1 cellular context compared by ENCODE assay signal in the genomic region with DNA sequence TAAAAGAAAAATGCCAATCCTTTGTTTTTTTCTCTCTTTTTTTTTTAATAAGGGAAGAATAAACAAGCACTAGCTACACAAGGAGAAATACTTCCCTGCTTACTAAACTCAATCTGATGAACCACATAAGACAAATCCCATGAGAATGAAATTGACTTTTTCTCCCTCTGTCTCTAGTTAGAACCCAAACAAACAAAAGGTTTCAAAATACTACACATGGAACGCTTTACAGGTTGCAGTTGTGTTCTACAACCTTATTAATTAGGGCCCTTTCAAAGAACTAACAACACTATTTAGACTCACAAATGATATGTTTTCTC.
TF ChIP-seq lines count a peak whose summit lies in the region.

No MANE protein-coding gene starts in this region.

TF ChIP-seq in GM23338, 12 proteins besides CTCF, POLR2A, EP300 and RAD21 (continued from another document):
- TF ChIP-seq, protein P1, sequence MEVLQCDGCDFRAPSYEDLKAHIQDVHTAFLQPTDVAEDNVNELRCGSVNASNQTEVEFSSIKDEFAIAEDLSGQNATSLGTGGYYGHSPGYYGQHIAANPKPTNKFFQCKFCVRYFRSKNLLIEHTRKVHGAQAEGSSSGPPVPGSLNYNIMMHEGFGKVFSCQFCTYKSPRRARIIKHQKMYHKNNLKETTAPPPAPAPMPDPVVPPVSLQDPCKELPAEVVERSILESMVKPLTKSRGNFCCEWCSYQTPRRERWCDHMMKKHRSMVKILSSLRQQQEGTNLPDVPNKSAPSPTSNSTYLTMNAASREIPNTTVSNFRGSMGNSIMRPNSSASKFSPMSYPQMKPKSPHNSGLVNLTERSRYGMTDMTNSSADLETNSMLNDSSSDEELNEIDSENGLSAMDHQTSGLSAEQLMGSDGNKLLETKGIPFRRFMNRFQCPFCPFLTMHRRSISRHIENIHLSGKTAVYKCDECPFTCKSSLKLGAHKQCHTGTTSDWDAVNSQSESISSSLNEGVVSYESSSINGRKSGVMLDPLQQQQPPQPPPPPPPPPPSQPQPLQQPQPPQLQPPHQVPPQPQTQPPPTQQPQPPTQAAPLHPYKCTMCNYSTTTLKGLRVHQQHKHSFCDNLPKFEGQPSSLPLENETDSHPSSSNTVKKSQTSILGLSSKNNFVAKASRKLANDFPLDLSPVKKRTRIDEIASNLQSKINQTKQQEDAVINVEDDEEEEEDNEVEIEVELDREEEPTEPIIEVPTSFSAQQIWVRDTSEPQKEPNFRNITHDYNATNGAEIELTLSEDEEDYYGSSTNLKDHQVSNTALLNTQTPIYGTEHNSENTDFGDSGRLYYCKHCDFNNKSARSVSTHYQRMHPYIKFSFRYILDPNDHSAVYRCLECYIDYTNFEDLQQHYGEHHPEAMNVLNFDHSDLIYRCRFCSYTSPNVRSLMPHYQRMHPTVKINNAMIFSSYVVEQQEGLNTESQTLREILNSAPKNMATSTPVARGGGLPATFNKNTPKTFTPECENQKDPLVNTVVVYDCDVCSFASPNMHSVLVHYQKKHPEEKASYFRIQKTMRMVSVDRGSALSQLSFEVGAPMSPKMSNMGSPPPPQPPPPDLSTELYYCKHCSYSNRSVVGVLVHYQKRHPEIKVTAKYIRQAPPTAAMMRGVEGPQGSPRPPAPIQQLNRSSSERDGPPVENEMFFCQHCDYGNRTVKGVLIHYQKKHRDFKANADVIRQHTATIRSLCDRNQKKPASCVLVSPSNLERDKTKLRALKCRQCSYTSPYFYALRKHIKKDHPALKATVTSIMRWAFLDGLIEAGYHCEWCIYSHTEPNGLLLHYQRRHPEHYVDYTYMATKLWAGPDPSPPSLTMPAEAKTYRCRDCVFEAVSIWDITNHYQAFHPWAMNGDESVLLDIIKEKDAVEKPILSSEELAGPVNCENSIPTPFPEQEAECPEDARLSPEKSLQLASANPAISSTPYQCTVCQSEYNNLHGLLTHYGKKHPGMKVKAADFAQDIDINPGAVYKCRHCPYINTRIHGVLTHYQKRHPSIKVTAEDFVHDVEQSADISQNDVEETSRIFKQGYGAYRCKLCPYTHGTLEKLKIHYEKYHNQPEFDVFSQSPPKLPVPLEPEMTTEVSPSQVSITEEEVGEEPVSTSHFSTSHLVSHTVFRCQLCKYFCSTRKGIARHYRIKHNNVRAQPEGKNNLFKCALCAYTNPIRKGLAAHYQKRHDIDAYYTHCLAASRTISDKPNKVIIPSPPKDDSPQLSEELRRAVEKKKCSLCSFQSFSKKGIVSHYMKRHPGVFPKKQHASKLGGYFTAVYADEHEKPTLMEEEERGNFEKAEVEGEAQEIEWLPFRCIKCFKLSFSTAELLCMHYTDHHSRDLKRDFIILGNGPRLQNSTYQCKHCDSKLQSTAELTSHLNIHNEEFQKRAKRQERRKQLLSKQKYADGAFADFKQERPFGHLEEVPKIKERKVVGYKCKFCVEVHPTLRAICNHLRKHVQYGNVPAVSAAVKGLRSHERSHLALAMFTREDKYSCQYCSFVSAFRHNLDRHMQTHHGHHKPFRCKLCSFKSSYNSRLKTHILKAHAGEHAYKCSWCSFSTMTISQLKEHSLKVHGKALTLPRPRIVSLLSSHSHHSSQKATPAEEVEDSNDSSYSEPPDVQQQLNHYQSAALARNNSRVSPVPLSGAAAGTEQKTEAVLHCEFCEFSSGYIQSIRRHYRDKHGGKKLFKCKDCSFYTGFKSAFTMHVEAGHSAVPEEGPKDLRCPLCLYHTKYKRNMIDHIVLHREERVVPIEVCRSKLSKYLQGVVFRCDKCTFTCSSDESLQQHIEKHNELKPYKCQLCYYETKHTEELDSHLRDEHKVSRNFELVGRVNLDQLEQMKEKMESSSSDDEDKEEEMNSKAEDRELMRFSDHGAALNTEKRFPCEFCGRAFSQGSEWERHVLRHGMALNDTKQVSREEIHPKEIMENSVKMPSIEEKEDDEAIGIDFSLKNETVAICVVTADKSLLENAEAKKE (CRISPR knock-in tag; IDR thresholded peaks at IDR 0.05) = no peak
- TF ChIP-seq EZH2 (IDR thresholded peaks at IDR 0.05; ENCODE audit: low read depth, unreplicated experiment) (no peak), CREB1 (CRISPR knock-in tag; IDR thresholded peaks at IDR 0.05; ENCODE audit: low read depth) (no peak), EZH2phosphoT487 (IDR thresholded peaks at IDR 0.05; ENCODE audit: unreplicated experiment) (no peak), ZNF331 (CRISPR knock-in tag; IDR thresholded peaks at IDR 0.05; ENCODE audit: low read depth) (no peak), STAT1 (IDR thresholded peaks at IDR 0.05; ENCODE audit: unreplicated experiment) (no peak)
- TF ChIP-seq, protein P2, sequence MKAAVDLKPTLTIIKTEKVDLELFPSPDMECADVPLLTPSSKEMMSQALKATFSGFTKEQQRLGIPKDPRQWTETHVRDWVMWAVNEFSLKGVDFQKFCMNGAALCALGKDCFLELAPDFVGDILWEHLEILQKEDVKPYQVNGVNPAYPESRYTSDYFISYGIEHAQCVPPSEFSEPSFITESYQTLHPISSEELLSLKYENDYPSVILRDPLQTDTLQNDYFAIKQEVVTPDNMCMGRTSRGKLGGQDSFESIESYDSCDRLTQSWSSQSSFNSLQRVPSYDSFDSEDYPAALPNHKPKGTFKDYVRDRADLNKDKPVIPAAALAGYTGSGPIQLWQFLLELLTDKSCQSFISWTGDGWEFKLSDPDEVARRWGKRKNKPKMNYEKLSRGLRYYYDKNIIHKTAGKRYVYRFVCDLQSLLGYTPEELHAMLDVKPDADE (IDR thresholded peaks at IDR 0.05) = no peak
